In the genomic region with DNA sequence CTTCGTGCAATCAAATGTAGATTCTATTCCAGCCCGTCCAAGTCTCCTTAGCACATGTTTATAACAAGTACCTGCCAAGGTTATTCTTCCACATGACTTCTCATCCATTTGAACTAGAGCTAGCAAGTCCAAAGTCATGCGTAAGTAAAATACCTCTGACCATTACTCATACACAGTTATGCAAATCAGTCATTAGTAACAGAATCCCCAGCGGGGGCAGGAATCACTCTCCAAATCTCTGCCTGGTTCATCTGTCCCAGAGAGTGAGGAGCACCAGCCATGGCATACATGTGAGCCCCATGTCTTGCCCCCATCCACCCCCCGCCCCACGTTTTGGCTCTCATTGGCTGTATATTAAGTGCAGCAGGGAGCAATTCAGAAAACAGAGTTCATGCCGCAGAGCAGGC, we compare ENCODE assay signal across 10 cellular contexts. TPM values are rescaled to one million over a fixed set of nuclear protein-coding genes. Genes with fewer than 3 reads are reported as not detected.
DNase-seq lines count a peak whose midpoint lies in the region; ATAC-seq and TF ChIP-seq lines count a peak whose summit lies in the region.
"Had no signal": no experiment of that assay in that cellular context is flagged by ENCODE, and none has a peak within 500 bp of the region (broad histone marks: within the 10 kb centered on the region; RNA-seq: fewer than 3 reads in every experiment).

No MANE protein-coding gene starts in this region.

- H3K27me3 Mint-ChIP-seq in T-helper 17 cell = peaks cover 7% of the 10 kb centered on the region
- peaks cover 9% of the 10 kb centered on the region for H3K27me3 Mint-ChIP-seq in activated naive CD8-positive, alpha-beta T cell treated with anti-CD3 and anti-CD28 coated beads for 36 hours

- ATAC-seq in T-helper 17 cell = no peak
- ATAC-seq: stimulated activated naive CD8-positive, alpha-beta T cell treated with anti-CD3 and anti-CD28 coated beads, Interleukin-15, amount 100 ng/mL, for 72 hours had no signal

- H3K36me3 Mint-ChIP-seq in T-helper 17 cell (ENCODE audit: low read depth) = no peaks in the 10 kb centered on the region
- no peaks in the 10 kb centered on the region for H3K36me3 Mint-ChIP-seq in activated naive CD8-positive, alpha-beta T cell treated with anti-CD3 and anti-CD28 coated beads for 36 hours
- H3K36me3 Mint-ChIP-seq: CD14-positive monocyte had no signal

- no peak overlapping the region for H2BK15ac ChIP-seq in mesenchymal stem cell (ENCODE audit: low read depth, poor library complexity, severe bottlenecking)

- POLR2A ChIA-PET in AG04450 (lab: Yijun Ruan, JAX) = interaction anchor here (1.2 kb wide), 1 partner anchor 39 kb away, joined by 4 read pairs; no protein-coding TSS in a partner anchor

- H4K91ac ChIP-seq in mesenchymal stem cell (ENCODE audit: low read length) = no peak overlapping the region

- H2AFZ ChIP-seq in mesenchymal stem cell (ENCODE audit: low read depth, low read length) = no peak overlapping the region

- no peaks in the 10 kb centered on the region for H3K9me3 ChIP-seq in AG04450 (ENCODE audit: control insufficient read depth, insufficient read depth, low read length)
- H3K9me3 ChIP-seq in MG63 = no peaks in the 10 kb centered on the region
- H3K9me3 ChIP-seq in mesenchymal stem cell (ENCODE audit: control insufficient read depth, low read length) = no peaks in the 10 kb centered on the region
- H3K9me3 ChIP-seq in T-helper 17 cell (ENCODE audit: control insufficient read depth, low read length, poor library complexity, severe bottlenecking) = no peaks in the 10 kb centered on the region

- no peaks in the 10 kb centered on the region for H3K27me3 ChIP-seq in AG04450 (ENCODE audit: control insufficient read depth, insufficient read depth, low read length)
- H3K27me3 ChIP-seq in MG63 = no peaks in the 10 kb centered on the region
- peaks cover 0 to 4% of the 10 kb centered on the region in 2 experiments for H3K27me3 ChIP-seq in mesenchymal stem cell (ENCODE audit: control insufficient read depth in 1 of 2, insufficient read depth in 1 of 2, low read length in 2 of 2)

- H3K36me3 ChIP-seq in MG63 (no peaks in the 10 kb centered on the region), mesenchymal stem cell (ENCODE audit: control insufficient read depth in 1 of 2, insufficient read depth in 2 of 2, low read depth in 1 of 2, low read length in 2 of 2) (no peaks in the 10 kb centered on the region)

- no peak overlapping the region for H3K4me2 ChIP-seq in mesenchymal stem cell (ENCODE audit: low read length, poor library complexity, severe bottlenecking)

- H3K9me3 Mint-ChIP-seq in activated naive CD8-positive, alpha-beta T cell treated with anti-CD3 and anti-CD28 coated beads for 36 hours = no peaks in the 10 kb centered on the region
- H3K9me3 Mint-ChIP-seq: CD14-positive monocyte; stimulated activated naive CD8-positive, alpha-beta T cell treated with anti-CD3 and anti-CD28 coated beads, Interleukin-15, amount 100 ng/mL, for 72 hours had no signal

- peak overlapping the region; percentile 57 for H4K8ac ChIP-seq in mesenchymal stem cell (ENCODE audit: low read length)

- no peak overlapping the region for H3K4ac ChIP-seq in mesenchymal stem cell (ENCODE audit: low read depth in 1 of 2, low read length in 2 of 2)

- H2BK5ac ChIP-seq in mesenchymal stem cell (ENCODE audit: low read depth, low read length, poor library complexity, severe bottlenecking) = no peak overlapping the region

- peak overlapping the region in 1 of 2 experiments; percentile 41 for H2BK12ac ChIP-seq in mesenchymal stem cell (ENCODE audit: low read length in 2 of 2)

- peaks cover 2% of the 10 kb centered on the region for H3K4me1 Mint-ChIP-seq in T-helper 17 cell
- H3K4me1 Mint-ChIP-seq in activated naive CD8-positive, alpha-beta T cell treated with anti-CD3 and anti-CD28 coated beads for 36 hours = no peaks in the 10 kb centered on the region
- H3K4me1 Mint-ChIP-seq: CD14-positive monocyte; stimulated activated naive CD8-positive, alpha-beta T cell treated with anti-CD3 and anti-CD28 coated beads, Interleukin-15, amount 100 ng/mL, for 72 hours had no signal

- H2BK120ac ChIP-seq in mesenchymal stem cell (ENCODE audit: low read depth, low read length) = no peak overlapping the region

- no peak overlapping the region for H3K23ac ChIP-seq in mesenchymal stem cell (ENCODE audit: low read length in 2 of 2)

- no peak for TF ChIP-seq CTCF in AG04450 (IDR thresholded peaks at IDR 0.05; ENCODE audit: low read depth, low read length)
- TF ChIP-seq CTCF in coronary artery (IDR thresholded peaks at IDR 0.05) = no peak

- CTCF ChIA-PET in AG04450 (lab: Charles Lee) = interaction anchor here (1.2 kb wide), 2 partner anchors 40 to 231 kb away, joined by 4 to 8 read pairs; no protein-coding TSS in a partner anchor

- H2AK5ac ChIP-seq in mesenchymal stem cell (ENCODE audit: low read length, severe bottlenecking) = no peak overlapping the region

- 49% methylated on average over 7 of the region's 7 CpGs for WGBS in mesenchymal stem cell

- peak; percentile 62 for DNase-seq in AG04450 (ENCODE audit: low read depth, low spot score)
- DNase-seq in MG63 = peak; percentile 87
- no peak for DNase-seq in coronary artery (ENCODE audit: low spot score)
- peak; percentile 75 for DNase-seq in mesenchymal stem cell
- DNase-seq in NCI-H524 (lab: John Stamatoyannopoulos, UW) = no peak
- no peak for DNase-seq in T-helper 17 cell
- no peak for DNase-seq in activated naive CD8-positive, alpha-beta T cell treated with anti-CD3 and anti-CD28 coated beads for 36 hours
- DNase-seq in middle frontal gyrus (ENCODE audit: extremely low spot score, low spot score) = no peak
- DNase-seq: stimulated activated naive CD8-positive, alpha-beta T cell treated with anti-CD3 and anti-CD28 coated beads, Interleukin-15, amount 100 ng/mL, for 72 hours had no signal

- H3K27ac ChIP-seq in AG04450 (ENCODE audit: low read depth, low read length) = peak overlapping the region; percentile 47
- H3K27ac ChIP-seq in coronary artery = peak overlapping the region; percentile 92 to 93
- H3K27ac ChIP-seq in mesenchymal stem cell (ENCODE audit: low read length, poor library complexity, severe bottlenecking) = no peak overlapping the region

- no peak overlapping the region for H3K4me3 Mint-ChIP-seq in T-helper 17 cell
- no peak overlapping the region for H3K4me3 Mint-ChIP-seq in activated naive CD8-positive, alpha-beta T cell treated with anti-CD3 and anti-CD28 coated beads for 36 hours
- H3K4me3 Mint-ChIP-seq: CD14-positive monocyte; stimulated activated naive CD8-positive, alpha-beta T cell treated with anti-CD3 and anti-CD28 coated beads, Interleukin-15, amount 100 ng/mL, for 72 hours had no signal

- no peak overlapping the region for H3K4me3 ChIP-seq in AG04450 (ENCODE audit: low read depth, low read length)
- H3K4me3 ChIP-seq in MG63 = no peak overlapping the region
- no peak overlapping the region for H3K4me3 ChIP-seq in coronary artery
- no peak overlapping the region for H3K4me3 ChIP-seq in mesenchymal stem cell (ENCODE audit: insufficient read depth in 1 of 2, low read depth in 1 of 2, low read length in 2 of 2)

- H3K4me1 ChIP-seq in mesenchymal stem cell (ENCODE audit: control insufficient read depth, insufficient read depth, low read depth, low read length) = peaks cover 37% of the 10 kb centered on the region

- peak overlapping the region; percentile 48 for H3K9ac ChIP-seq in mesenchymal stem cell (ENCODE audit: low read length)

- no peaks in the 10 kb centered on the region for H3K79me1 ChIP-seq in mesenchymal stem cell (replicated peaks; ENCODE audit: low read length, poor library complexity, severe bottlenecking)

- H3K14ac ChIP-seq in mesenchymal stem cell (ENCODE audit: low read length in 2 of 2) = no peak overlapping the region

- H3K18ac ChIP-seq in mesenchymal stem cell (ENCODE audit: low read depth in 1 of 2, low read length in 2 of 2) = no peak overlapping the region

- H3K27ac Mint-ChIP-seq in T-helper 17 cell = no peak overlapping the region
- no peak overlapping the region for H3K27ac Mint-ChIP-seq in activated naive CD8-positive, alpha-beta T cell treated with anti-CD3 and anti-CD28 coated beads for 36 hours
- H3K27ac Mint-ChIP-seq: CD14-positive monocyte; stimulated activated naive CD8-positive, alpha-beta T cell treated with anti-CD3 and anti-CD28 coated beads, Interleukin-15, amount 100 ng/mL, for 72 hours had no signal

RNA-seq across cellular contexts. Expression of gene SRL, which starts 27.7 kb away (rescaled TPM):
- polyA plus RNA-seq in AG04450 (2011; rRNA removed) = 0.05 TPM in 2 replicates
- polyA minus RNA-seq in AG04450 (2011; rRNA and poly(A)+ RNA removed) = 0.09 and 0.14 TPM in 2 replicates
- total RNA-seq in MG63 (2014; rRNA removed; shearing (Covaris generic); ENCODE audit: low replicate concordance) = 0.03 TPM in 1 of 2 replicates, not detected in the other
- not detected for polyA plus RNA-seq in mesenchymal stem cell (2013, experiment 1 of 2)
- not detected for polyA plus RNA-seq in mesenchymal stem cell (2013, experiment 2 of 2)
- not detected for total RNA-seq in T-helper 17 cell
- total RNA-seq in activated naive CD8-positive, alpha-beta T cell treated with anti-CD3 and anti-CD28 coated beads for 36 hours = not detected
- polyA plus RNA-seq: CD14-positive monocyte had no signal

RNA-seq across cellular contexts. Expression of gene TFAP4, which starts 58.6 kb away (rescaled TPM):
- 2.9 and 3.9 TPM in 2 replicates for polyA plus RNA-seq in AG04450 (2011; rRNA removed)
- 17.8 and 32.9 TPM in 2 replicates for polyA minus RNA-seq in AG04450 (2011; rRNA and poly(A)+ RNA removed)
- total RNA-seq in MG63 (2014; rRNA removed; shearing (Covaris generic); ENCODE audit: low replicate concordance) = 28.5 and 42.2 TPM in 2 replicates
- polyA plus RNA-seq in mesenchymal stem cell (2013, experiment 1 of 2) = 6.0 TPM
- polyA plus RNA-seq in mesenchymal stem cell (2013, experiment 2 of 2) = 5.8 TPM
- 10 to 100 TPM in 1 of 2 donors, 1 to 10 TPM in 1; 9.8 to 14.1 TPM for total RNA-seq in T-helper 17 cell
- 10 to 100 TPM; 44.2 to 44.9 TPM for total RNA-seq in activated naive CD8-positive, alpha-beta T cell treated with anti-CD3 and anti-CD28 coated beads for 36 hours

Comparison
In these comparisons a context has a peak if more than half of its experiments do, and no peak if none do; other contexts are left out.
1. DNase-seq: peak in AG04450 (single experiment), MG63 (single experiment) and mesenchymal stem cell (single experiment); none in coronary artery (single experiment), NCI-H524 (0 of 2), T-helper 17 cell (0 of 3), activated naive CD8-positive, alpha-beta T cell treated with anti-CD3 and anti-CD28 coated beads for 36 hours (single experiment) and middle frontal gyrus (single experiment).